In genomic region chr4:78954048-78954666, GRCh38 we compare ENCODE assay signal across 8 cellular contexts. TPM values are rescaled to one million over a fixed set of nuclear protein-coding genes. Genes with fewer than 3 reads are reported as not detected.
A peak's percentile ranks its signal among the peaks of the same experiment; 100 is the strongest.
DNase-seq lines count a peak whose midpoint lies in the region; ATAC-seq and TF ChIP-seq lines count a peak whose summit lies in the region.

No MANE protein-coding gene starts in this region.

- H3K4me3 Mint-ChIP-seq in endothelial cell (ENCODE audit: unreplicated experiment), result no peak overlapping the region
- no peak overlapping the region for H3K4me3 Mint-ChIP-seq in stimulated activated naive CD8-positive, alpha-beta T cell treated with anti-CD3 and anti-CD28 coated beads, Interleukin-15, amount 100 ng/mL, for 72 hours

- no peaks in the 10 kb centered on the region for H3K27me3 Mint-ChIP-seq in endothelial cell (ENCODE audit: unreplicated experiment)
- H3K27me3 Mint-ChIP-seq in stimulated activated naive CD8-positive, alpha-beta T cell treated with anti-CD3 and anti-CD28 coated beads, Interleukin-15, amount 100 ng/mL, for 72 hours, result no peaks in the 10 kb centered on the region

- H3K36me3 ChIP-seq in left ventricle myocardium inferior (no peaks in the 10 kb centered on the region), thoracic aorta (no peaks in the 10 kb centered on the region)

- H3K9me3 ChIP-seq in left ventricle myocardium inferior (replicated peaks) (no peaks in the 10 kb centered on the region), thoracic aorta (no peaks in the 10 kb centered on the region)

- no peak for DNase-seq in left ventricle myocardium inferior
- no peak for DNase-seq in cardiac septum (ENCODE audit: low spot score)
- peak; percentile 24 to 69 for DNase-seq in NCI-H446 (lab: John Stamatoyannopoulos, UW)
- peak; percentile 45 for DNase-seq in endothelial cell (ENCODE audit: low spot score)
- no peak for DNase-seq in thoracic aorta (ENCODE audit: low spot score)
- DNase-seq in GOT3 (lab: John Stamatoyannopoulos, UW), result no peak
- DNase-seq in putamen (ENCODE audit: low spot score), result no peak
- DNase-seq in stimulated activated naive CD8-positive, alpha-beta T cell treated with anti-CD3 and anti-CD28 coated beads, Interleukin-15, amount 100 ng/mL, for 72 hours, result no peak

- no peak overlapping the region for H3K27ac Mint-ChIP-seq in endothelial cell (ENCODE audit: unreplicated experiment)
- H3K27ac Mint-ChIP-seq in stimulated activated naive CD8-positive, alpha-beta T cell treated with anti-CD3 and anti-CD28 coated beads, Interleukin-15, amount 100 ng/mL, for 72 hours, result no peak overlapping the region

- no peaks in the 10 kb centered on the region for H3K9me3 Mint-ChIP-seq in endothelial cell (ENCODE audit: unreplicated experiment)
- no peaks in the 10 kb centered on the region for H3K9me3 Mint-ChIP-seq in stimulated activated naive CD8-positive, alpha-beta T cell treated with anti-CD3 and anti-CD28 coated beads, Interleukin-15, amount 100 ng/mL, for 72 hours

- H3K27ac ChIP-seq in left ventricle myocardium inferior (replicated peaks), result no peak overlapping the region
- no peak overlapping the region for H3K27ac ChIP-seq in thoracic aorta

- H3K27me3 ChIP-seq in left ventricle myocardium inferior (ENCODE audit: low read depth) (no peaks in the 10 kb centered on the region), thoracic aorta (replicated peaks; ENCODE audit: insufficient read depth) (no peaks in the 10 kb centered on the region)

- TF ChIP-seq CTCF in left ventricle myocardium inferior (IDR thresholded peaks at IDR 0.05; ENCODE audit: borderline replicate concordance) (peak; percentile 36), endothelial cell (IDR thresholded peaks at IDR 0.05; ENCODE audit: unreplicated experiment) (peak; percentile 56), thoracic aorta (IDR thresholded peaks at IDR 0.05) (peak; percentile 50)

- no peak for ATAC-seq in thoracic aorta (ENCODE audit: insufficient number of reproducible peaks, low FRiP score, low read depth)
- no peak for ATAC-seq in stimulated activated naive CD8-positive, alpha-beta T cell treated with anti-CD3 and anti-CD28 coated beads, Interleukin-15, amount 100 ng/mL, for 72 hours

- H3K4me1 ChIP-seq in left ventricle myocardium inferior, result no peaks in the 10 kb centered on the region
- peaks cover under 1 to 3% of the 10 kb centered on the region in 2 donors for H3K4me1 ChIP-seq in thoracic aorta (ENCODE audit: control insufficient read depth in 1 of 2, low read depth in 2 of 2)

- H3K4me1 Mint-ChIP-seq in endothelial cell (ENCODE audit: unreplicated experiment), result peaks cover 23% of the 10 kb centered on the region
- H3K4me1 Mint-ChIP-seq in stimulated activated naive CD8-positive, alpha-beta T cell treated with anti-CD3 and anti-CD28 coated beads, Interleukin-15, amount 100 ng/mL, for 72 hours, result no peaks in the 10 kb centered on the region

- intact Hi-C loops in left ventricle myocardium inferior (cut with micrococcal nuclease) (loop anchor here (10.0 kb wide), 1 partner anchor 1261 kb away; no protein-coding TSS in a partner anchor), cardiac septum (cut with DNase I) (loop anchor here (5.0 to 10.0 kb wide), 2 partner anchors 1248 to 1381 kb away; partner anchors contain the start of gene CFAP299)

- H3K4me3 ChIP-seq in left ventricle myocardium inferior, result no peak overlapping the region
- H3K4me3 ChIP-seq in thoracic aorta, result no peak overlapping the region

- H3K36me3 Mint-ChIP-seq in endothelial cell (ENCODE audit: low read depth, unreplicated experiment), result no peaks in the 10 kb centered on the region

RNA-seq across cellular contexts. Expression of gene PAQR3, which starts 14.9 kb away (rescaled TPM):
- 9.8 TPM for total RNA-seq in left ventricle myocardium inferior
- 9.5 TPM for total RNA-seq in cardiac septum
- 28.9 TPM for total RNA-seq in endothelial cell (ENCODE audit: unreplicated experiment)
- 10 to 100 TPM in 1 of 2 donors, 1 to 10 TPM in 1; 9.1 to 22.6 TPM for total RNA-seq in thoracic aorta

Comparison
In these comparisons a context has a peak if more than half of its experiments do, and no peak if none do; other contexts are left out.
1. DNase-seq: peak in NCI-H446 (2 of 2) and endothelial cell (single experiment); none in left ventricle myocardium inferior (single experiment), cardiac septum (single experiment), thoracic aorta (single experiment), GOT3 (single experiment), putamen (single experiment) and stimulated activated naive CD8-positive, alpha-beta T cell treated with anti-CD3 and anti-CD28 coated beads, Interleukin-15, amount 100 ng/mL, for 72 hours (0 of 2).
2. Peak in every context shown above with its lines, with median percentiles within 50 percentile points of each other: CTCF ChIP-seq.